ENCODE assay signal across 1 cellular context in the genomic region with DNA sequence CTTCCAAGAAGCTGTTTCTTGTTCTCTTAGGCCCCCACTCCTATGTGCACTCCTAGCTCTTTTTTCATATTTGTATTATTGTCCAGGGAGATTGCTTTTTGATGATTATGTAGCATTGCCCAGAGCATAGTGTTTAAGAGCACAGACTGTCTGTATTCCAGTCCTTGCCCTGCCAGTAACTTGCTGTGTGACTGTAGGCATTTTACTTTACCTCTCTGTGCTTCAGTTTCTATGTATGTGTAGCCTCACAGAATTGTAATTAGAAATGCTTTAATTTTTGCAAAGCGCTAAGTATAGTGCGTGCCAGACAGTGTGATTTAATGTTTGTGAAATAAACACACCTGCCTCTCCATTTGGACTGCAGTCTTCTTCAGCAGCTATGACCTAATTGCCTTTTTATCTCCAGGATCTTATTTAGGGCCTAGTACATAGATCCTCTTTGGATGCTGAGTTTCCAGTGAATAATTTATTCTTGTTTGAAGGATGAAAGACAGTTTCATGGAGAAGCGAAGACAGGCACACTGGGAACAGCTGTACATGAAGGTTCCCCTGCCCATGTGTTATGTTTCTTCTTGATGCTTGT.
TF ChIP-seq lines count a peak whose summit lies in the region.

No MANE protein-coding gene starts in this region.

TF ChIP-seq in IMR-90, 13 proteins besides CTCF, POLR2A, EP300 and RAD21:
- TF ChIP-seq SMC3 (IDR thresholded peaks at IDR 0.05; ENCODE audit: low read depth, low read length) (no peak), BHLHE40 (IDR thresholded peaks at IDR 0.05; ENCODE audit: low read depth, low read length) (no peak), RFX5 (IDR thresholded peaks at IDR 0.05; ENCODE audit: low read depth, low read length) (no peak), RCOR1 (IDR thresholded peaks at IDR 0.05; ENCODE audit: insufficient replicate concordance, low read length) (no peak), MXI1 (IDR thresholded peaks at IDR 0.05; ENCODE audit: borderline replicate concordance, low read depth, low read length) (no peak), NFE2L2 (IDR thresholded peaks at IDR 0.05; ENCODE audit: low read depth, low read length) (no peak), MAFK (IDR thresholded peaks at IDR 0.05; ENCODE audit: low read depth, low read length) (no peak), CHD1 (IDR thresholded peaks at IDR 0.05; ENCODE audit: low read depth, low read length) (no peak)
- TF ChIP-seq, protein P1, sequence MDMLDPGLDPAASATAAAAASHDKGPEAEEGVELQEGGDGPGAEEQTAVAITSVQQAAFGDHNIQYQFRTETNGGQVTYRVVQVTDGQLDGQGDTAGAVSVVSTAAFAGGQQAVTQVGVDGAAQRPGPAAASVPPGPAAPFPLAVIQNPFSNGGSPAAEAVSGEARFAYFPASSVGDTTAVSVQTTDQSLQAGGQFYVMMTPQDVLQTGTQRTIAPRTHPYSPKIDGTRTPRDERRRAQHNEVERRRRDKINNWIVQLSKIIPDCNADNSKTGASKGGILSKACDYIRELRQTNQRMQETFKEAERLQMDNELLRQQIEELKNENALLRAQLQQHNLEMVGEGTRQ (IDR thresholded peaks at IDR 0.05; ENCODE audit: low read depth, low read length): no peak
